19 cellular contexts compared by ENCODE assay signal in the genomic region with DNA sequence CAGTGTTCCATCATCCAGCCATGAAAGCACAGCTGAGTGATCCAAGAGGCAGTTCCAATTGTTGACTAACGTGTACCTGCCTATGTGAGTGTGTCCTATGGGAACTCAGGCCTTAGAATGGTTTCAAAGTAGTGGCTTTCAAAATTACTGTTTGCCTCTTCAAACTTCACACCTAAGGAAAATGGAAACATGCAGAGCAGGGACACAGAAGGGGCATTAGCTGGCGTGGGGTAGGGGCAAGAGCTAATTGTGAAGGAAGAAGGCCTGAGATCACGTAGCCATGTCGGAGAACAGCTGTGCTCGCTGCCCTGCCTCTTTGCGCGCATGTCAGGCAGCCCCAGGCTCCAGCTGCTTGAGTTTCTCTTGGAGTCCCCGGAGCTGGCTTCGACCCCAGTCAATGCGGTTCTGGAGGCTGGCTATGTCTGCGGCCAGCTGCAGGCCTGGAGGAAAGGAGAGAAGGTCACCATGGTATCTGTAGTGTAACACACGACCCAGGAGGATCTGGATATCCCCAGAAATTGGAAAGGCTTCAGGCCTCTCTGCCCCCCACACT. TPM values are rescaled to one million over a fixed set of nuclear protein-coding genes. Genes with fewer than 3 reads are reported as not detected.
DNase-seq lines count a peak whose midpoint lies in the region; ATAC-seq and TF ChIP-seq lines count a peak whose summit lies in the region.
"Had no signal": no experiment of that assay in that cellular context is flagged by ENCODE, and none has a peak within 500 bp of the region (broad histone marks: within the 10 kb centered on the region; RNA-seq: fewer than 3 reads in every experiment).

No MANE protein-coding gene starts in this region.

- no peak overlapping the region for H3K9ac ChIP-seq in MM.1S (ENCODE audit: low read length)
- H3K9ac ChIP-seq: BLaER1 treated with 17β-estradiol and CSF1 and Interleukin-3, amounts not matched to agents 10 nM and 100 nM; KMS-11 had no signal

- no peak for TF ChIP-seq CTCF in MM.1S (IDR thresholded peaks at IDR 0.05; ENCODE audit: low read length)

- ATAC-seq in T-helper 17 cell (no peak), GM19397 (IDR thresholded peaks at IDR 0.05; ENCODE audit: unreplicated experiment) (no peak)
- no peak for ATAC-seq in stimulated activated effector memory CD8-positive, alpha-beta T cell treated with anti-CD3 and anti-CD28 coated beads, Interleukin-12 subunit alpha, Interleukin-12 subunit beta, amount 100 ng/mL, for 72 hours

- H3K9me3 ChIP-seq in T-helper 17 cell (ENCODE audit: control insufficient read depth, low read length, poor library complexity, severe bottlenecking) (no peaks in the 10 kb centered on the region), MM.1S (replicated peaks; ENCODE audit: insufficient read depth, low read length) (no peaks in the 10 kb centered on the region)
- H3K9me3 ChIP-seq: MG63 had no signal

- no peaks in the 10 kb centered on the region for H3K36me3 ChIP-seq in MM.1S (replicated peaks; ENCODE audit: insufficient read depth, low read length)

- no peaks in the 10 kb centered on the region for H3K36me3 Mint-ChIP-seq in T-helper 17 cell (ENCODE audit: low read depth)
- peaks cover 68% of the 10 kb centered on the region for H3K36me3 Mint-ChIP-seq in stimulated activated effector memory CD8-positive, alpha-beta T cell treated with anti-CD3 and anti-CD28 coated beads, Interleukin-12 subunit alpha, Interleukin-12 subunit beta, amount 100 ng/mL, for 72 hours

- H3K27me3 Mint-ChIP-seq in T-helper 17 cell, result peaks cover 9% of the 10 kb centered on the region

- peaks cover 9% of the 10 kb centered on the region; the same call in 1 of the 2 replicates for H3F3A ChIP-seq in MM.1S (ENCODE audit: insufficient read depth, low read length)

- H3K27ac ChIP-seq in MM.1S (ENCODE audit: low read length), result no peak overlapping the region
- H3K27ac ChIP-seq: BLaER1 treated with 17β-estradiol and CSF1 and Interleukin-3, amounts not matched to agents 10 nM and 100 nM; KMS-11 had no signal

- H3K4me1 Mint-ChIP-seq in T-helper 17 cell, result peaks cover 30% of the 10 kb centered on the region
- peaks cover 41% of the 10 kb centered on the region for H3K4me1 Mint-ChIP-seq in stimulated activated effector memory CD8-positive, alpha-beta T cell treated with anti-CD3 and anti-CD28 coated beads, Interleukin-12 subunit alpha, Interleukin-12 subunit beta, amount 100 ng/mL, for 72 hours

- peaks cover 12% of the 10 kb centered on the region for H3K79me2 ChIP-seq in MM.1S (ENCODE audit: low read length)

- H3K27me3 ChIP-seq in MM.1S (replicated peaks; ENCODE audit: insufficient read depth, low read length), result no peaks in the 10 kb centered on the region
- H3K27me3 ChIP-seq: BLaER1 treated with 17β-estradiol and CSF1 and Interleukin-3, amounts not matched to agents 10 nM and 100 nM; MG63 had no signal

- no peak overlapping the region for H3K4me2 ChIP-seq in MM.1S (ENCODE audit: low read depth, low read length)
- H3K4me2 ChIP-seq: KMS-11 had no signal

- no peak overlapping the region for H2AFZ ChIP-seq in MM.1S (ENCODE audit: low read length)

- no peak overlapping the region for H3K4me3 ChIP-seq in MM.1S (ENCODE audit: low read length)
- H3K4me3 ChIP-seq: BLaER1 treated with 17β-estradiol and CSF1 and Interleukin-3, amounts not matched to agents 10 nM and 100 nM; MG63 had no signal

- no peaks in the 10 kb centered on the region for H3K9me3 Mint-ChIP-seq in stimulated activated effector memory CD8-positive, alpha-beta T cell treated with anti-CD3 and anti-CD28 coated beads, Interleukin-12 subunit alpha, Interleukin-12 subunit beta, amount 100 ng/mL, for 72 hours
- H3K9me3 Mint-ChIP-seq: HFFc6 had no signal

- no peak overlapping the region for H3K4me3 Mint-ChIP-seq in T-helper 17 cell
- no peak overlapping the region for H3K4me3 Mint-ChIP-seq in stimulated activated effector memory CD8-positive, alpha-beta T cell treated with anti-CD3 and anti-CD28 coated beads, Interleukin-12 subunit alpha, Interleukin-12 subunit beta, amount 100 ng/mL, for 72 hours

- no peaks in the 10 kb centered on the region for H3K9me2 ChIP-seq in MM.1S (replicated peaks; ENCODE audit: insufficient read depth, low read length)

- H3K4me1 ChIP-seq in MM.1S (ENCODE audit: low read length), result no peaks in the 10 kb centered on the region

- peak; percentile 38 for DNase-seq in activated CD8-positive, alpha-beta memory T cell treated with anti-CD3 and anti-CD28 coated beads, Interleukin-2, amount 50 U/mL, for 48 hours
- no peak for DNase-seq in activated CD8-positive, alpha-beta memory T cell treated with anti-CD3 and anti-CD28 coated beads, Interleukin-2, amount 50 U/mL, for 4 hours
- no peak for DNase-seq in T-helper 17 cell
- DNase-seq in myocyte (ENCODE audit: low read depth), result peak; percentile 78
- peak in 1 of 2 donors; percentile 45 for DNase-seq in stimulated activated effector memory CD8-positive, alpha-beta T cell treated with anti-CD3 and anti-CD28 coated beads, Interleukin-12 subunit alpha, Interleukin-12 subunit beta, amount 100 ng/mL, for 72 hours (ENCODE audit: low spot score in 2 of 2)
- no peak for DNase-seq in MM.1S
- DNase-seq in amniotic stem cell (lab: John Stamatoyannopoulos, UW), result no peak
- DNase-seq: DMS 273 treated with DMSO at 0.1 percent for 48 hours, GF-D8, HFFc6, MG63, NCI-H1092 treated with DMSO at 0.1 percent for 48 hours, NCI-H1694 treated with DMSO at 0.1 percent for 48 hours, NCI-H2107, NCI-H2227 treated with DMSO at 0.1 percent for 48 hours, NCI-H524 had no signal

- H3K27ac Mint-ChIP-seq in T-helper 17 cell, result peak overlapping the region; percentile 47
- peak overlapping the region; percentile 10 for H3K27ac Mint-ChIP-seq in stimulated activated effector memory CD8-positive, alpha-beta T cell treated with anti-CD3 and anti-CD28 coated beads, Interleukin-12 subunit alpha, Interleukin-12 subunit beta, amount 100 ng/mL, for 72 hours

- H4K20me1 ChIP-seq in MM.1S (ENCODE audit: insufficient read depth, low read length), result no peaks in the 10 kb centered on the region

RNA-seq across cellular contexts. Expression of a gene that starts 3.8 kb away (rescaled TPM):
- total RNA-seq in T-helper 17 cell (10 to 100 TPM; 59.3 to 65.6 TPM), myocyte (104 and 148 TPM in 2 replicates)
- 84.3 TPM for polyA plus RNA-seq in myocyte (2012)

RNA-seq across cellular contexts. Expression of a gene that starts 17.0 kb away (rescaled TPM):
- 100 to 1,000 TPM in 1 of 2 donors, 10 to 100 TPM in 1; 53.2 to 102 TPM for total RNA-seq in T-helper 17 cell
- 10.5 and 11.3 TPM in 2 replicates for total RNA-seq in myocyte
- 19.4 TPM for polyA plus RNA-seq in myocyte (2012)

Comparison
In these comparisons a context has a peak if more than half of its experiments do, and no peak if none do; other contexts are left out.
1. DNase-seq: peak in activated CD8-positive, alpha-beta memory T cell treated with anti-CD3 and anti-CD28 coated beads, Interleukin-2, amount 50 U/mL, for 48 hours (single experiment) and myocyte (single experiment); none in activated CD8-positive, alpha-beta memory T cell treated with anti-CD3 and anti-CD28 coated beads, Interleukin-2, amount 50 U/mL, for 4 hours (single experiment), T-helper 17 cell (0 of 3), MM.1S (single experiment) and amniotic stem cell (single experiment).